Comparison of ENCODE assay signal across 8 cellular contexts in genomic region chr6:36196880-36197548, GRCh38. TPM values are rescaled to one million over a fixed set of nuclear protein-coding genes. Genes with fewer than 3 reads are reported as not detected.
DNase-seq lines count a peak whose midpoint lies in the region; TF ChIP-seq lines count a peak whose summit lies in the region.

No MANE protein-coding gene starts in this region.

- H3K56ac ChIP-seq in H9 (ENCODE audit: insufficient read length, low read depth, low read length): no peak overlapping the region

- H3K9ac ChIP-seq in ES-I3 (ENCODE audit: low read depth, low read length) (peak overlapping the region; percentile 80), H9 (ENCODE audit: extremely low read depth, insufficient read length, low read length) (peak overlapping the region; percentile 83)

- H3K4me1 ChIP-seq in ES-I3 (ENCODE audit: insufficient read depth, low read length): peaks cover 3% of the 10 kb centered on the region; the same call in 1 of the 2 replicates
- H3K4me1 ChIP-seq in H9 (ENCODE audit: insufficient read depth, low read length): peaks cover 2% of the 10 kb centered on the region; the same call in 1 of the 2 replicates

- no peak overlapping the region for H4K8ac ChIP-seq in H9 (replicated peaks; ENCODE audit: insufficient read length, low read depth, low read length)

- TF ChIP-seq CTCF in H9 (conservative IDR thresholded peaks at IDR 0.05): no peak
- no peak for TF ChIP-seq CTCF in nephron progenitor cell (IDR thresholded peaks at IDR 0.05)

- no peak overlapping the region for H3K23ac ChIP-seq in H9 (ENCODE audit: insufficient read length, low read depth, low read length)

- no peak overlapping the region for H4K91ac ChIP-seq in H9 (ENCODE audit: insufficient read length, low read depth, low read length)

- no peaks in the 10 kb centered on the region for H4K20me1 ChIP-seq in H9 (ENCODE audit: control insufficient read depth, insufficient read depth, insufficient read length)

- no peak overlapping the region for H3T11ph ChIP-seq in H9 (ENCODE audit: low read length)

- peak overlapping the region; percentile 78 to 98 (median 95); a peak in 5 of 7 replicates for H3K27ac Mint-ChIP-seq in H9
- peak overlapping the region; percentile 88 for H3K27ac Mint-ChIP-seq in nephron progenitor cell
- peak overlapping the region; percentile 87 for H3K27ac Mint-ChIP-seq in stimulated activated naive CD8-positive, alpha-beta T cell treated with anti-CD3 and anti-CD28 coated beads, Interleukin-15, Interleukin-2, amounts not matched to agents 100 ng/mL and 50 ng/mL, for 24 hours

- H3K36me3 Mint-ChIP-seq in H9 (ENCODE audit: insufficient read depth in 1 of 3, low read depth in 3 of 3) (peaks cover 17 to 29% (median 28%) of the 10 kb centered on the region in 3 experiments; a peak in 6 of 7 replicates), nephron progenitor cell (ENCODE audit: low read depth) (peaks cover 45% of the 10 kb centered on the region)
- peaks cover 26% of the 10 kb centered on the region for H3K36me3 Mint-ChIP-seq in stimulated activated naive CD8-positive, alpha-beta T cell treated with anti-CD3 and anti-CD28 coated beads, Interleukin-15, Interleukin-2, amounts not matched to agents 100 ng/mL and 50 ng/mL, for 24 hours (ENCODE audit: low read depth)

- peak overlapping the region; percentile 97 for H3K18ac ChIP-seq in H9 (ENCODE audit: insufficient read length, low read depth, low read length)

- H2BK15ac ChIP-seq in H9 (ENCODE audit: low read depth, low read length): no peak overlapping the region

- H3K9me3 ChIP-seq in ES-I3 (ENCODE audit: control insufficient read depth, insufficient read depth, low read length) (no peaks in the 10 kb centered on the region), H9 (ENCODE audit: control insufficient read depth, low read depth, low read length) (no peaks in the 10 kb centered on the region)

- no CpG with 5 or more reads among the region's 58 CpGs for WGBS in H9 (ENCODE audit: extremely low coverage, insufficient read length, low lambda C conversion rate)

- peak; percentile 70 for TF ChIP-seq POLR2A in Raji (IDR thresholded peaks at IDR 0.05; ENCODE audit: insufficient read depth, low read depth, low read length)

- H3K4me3 Mint-ChIP-seq in H9: peak overlapping the region; percentile 82 to 88
- peak overlapping the region; percentile 86 for H3K4me3 Mint-ChIP-seq in nephron progenitor cell
- H3K4me3 Mint-ChIP-seq in stimulated activated naive CD8-positive, alpha-beta T cell treated with anti-CD3 and anti-CD28 coated beads, Interleukin-15, Interleukin-2, amounts not matched to agents 100 ng/mL and 50 ng/mL, for 24 hours: peak overlapping the region; percentile 87

- no peak overlapping the region for H4K5ac ChIP-seq in H9 (ENCODE audit: insufficient read length, low read depth, low read length)

- peaks cover 19 to 23% of the 10 kb centered on the region in 2 experiments for H3K4me1 Mint-ChIP-seq in H9
- peaks cover 32% of the 10 kb centered on the region for H3K4me1 Mint-ChIP-seq in nephron progenitor cell
- peaks cover 51% of the 10 kb centered on the region for H3K4me1 Mint-ChIP-seq in stimulated activated naive CD8-positive, alpha-beta T cell treated with anti-CD3 and anti-CD28 coated beads, Interleukin-15, Interleukin-2, amounts not matched to agents 100 ng/mL and 50 ng/mL, for 24 hours (ENCODE audit: low read depth)

- H2BK5ac ChIP-seq in H9 (ENCODE audit: insufficient read length, low read length): no peak overlapping the region

- DNase-seq in H9 (peak; percentile 99), M059J (ENCODE audit: low read depth) (peak; percentile 98), fibroblast of the conjunctiva (ENCODE audit: low read depth) (peak; percentile 93), nephron progenitor cell (peak; percentile 100)
- DNase-seq in activated effector memory CD4-positive, alpha-beta T cell treated with anti-CD3 and anti-CD28 coated beads, Interleukin-2, amount 50 U/mL, for 16 hours: peak; percentile 100

- no peak overlapping the region for H2BK12ac ChIP-seq in H9 (ENCODE audit: insufficient read length, low read depth, low read length)

- no peak overlapping the region for H2AFZ ChIP-seq in H9 (ENCODE audit: low read length)

- no peaks in the 10 kb centered on the region for H3K27me3 ChIP-seq in H9 (ENCODE audit: insufficient read depth, low read length)

- no peak overlapping the region for H2AK5ac ChIP-seq in H9 (ENCODE audit: insufficient read length, low read length)

- H3K36me3 ChIP-seq in ES-I3 (ENCODE audit: insufficient read depth, low read length): peaks cover 11% of the 10 kb centered on the region

- no peak overlapping the region for H2BK20ac ChIP-seq in H9 (ENCODE audit: low read depth, low read length, poor library complexity, severe bottlenecking)

- H3K23me2 ChIP-seq in H9 (ENCODE audit: insufficient read length, low read depth, low read length, poor library complexity, severe bottlenecking): peaks cover 10% of the 10 kb centered on the region

- H3K9me3 Mint-ChIP-seq in H9: peaks cover 0 to 2% of the 10 kb centered on the region in 2 experiments; a peak in 1 of 5 replicates
- peaks cover 4% of the 10 kb centered on the region for H3K9me3 Mint-ChIP-seq in nephron progenitor cell
- H3K9me3 Mint-ChIP-seq in stimulated activated naive CD8-positive, alpha-beta T cell treated with anti-CD3 and anti-CD28 coated beads, Interleukin-15, Interleukin-2, amounts not matched to agents 100 ng/mL and 50 ng/mL, for 24 hours: no peaks in the 10 kb centered on the region

- peaks cover 12% of the 10 kb centered on the region; the same call in 1 of the 2 replicates for H3K79me2 ChIP-seq in H9 (ENCODE audit: insufficient read depth, low read length)

- no peak overlapping the region for H3K4ac ChIP-seq in H9 (ENCODE audit: low read depth, low read length)

- H3K79me1 ChIP-seq in H9 (ENCODE audit: insufficient read depth, low read depth, low read length, poor library complexity, severe bottlenecking): peaks cover 6% of the 10 kb centered on the region

- peak overlapping the region; percentile 75 for H3K4me2 ChIP-seq in H9 (ENCODE audit: insufficient read depth, insufficient read length, low read length)

- H3K27me3 Mint-ChIP-seq in H9 (ENCODE audit: low read depth): peaks cover 1% of the 10 kb centered on the region; the same call in 1 of the 2 replicates
- H3K27me3 Mint-ChIP-seq in nephron progenitor cell (ENCODE audit: low read depth, poor library complexity): peaks cover 13% of the 10 kb centered on the region
- no peaks in the 10 kb centered on the region for H3K27me3 Mint-ChIP-seq in stimulated activated naive CD8-positive, alpha-beta T cell treated with anti-CD3 and anti-CD28 coated beads, Interleukin-15, Interleukin-2, amounts not matched to agents 100 ng/mL and 50 ng/mL, for 24 hours

- H3K14ac ChIP-seq in H9 (ENCODE audit: insufficient read depth, low read length): peak overlapping the region; percentile 98

- H2BK120ac ChIP-seq in H9 (ENCODE audit: low read depth, low read length, poor library complexity, severe bottlenecking): no peak overlapping the region

- no peak overlapping the region for H3K27ac ChIP-seq in H9 (ENCODE audit: insufficient read length, low read depth, low read length)

RNA-seq across cellular contexts. Expression of gene BRPF3, which starts 0.5 kb away (rescaled TPM):
- total RNA-seq in H9 (2021): 43.4 and 45.9 TPM in 2 replicates
- 22.2 and 35.1 TPM in 2 replicates for total RNA-seq in M059J (2014; rRNA removed; shearing (Covaris generic))
